In genomic region chr6:110776413-110776812, GRCh38 we compare ENCODE assay signal across 24 cellular contexts.
"Had no signal": no experiment of that assay in that cellular context is flagged by ENCODE, and none has a peak within 500 bp of the region (broad histone marks: within the 10 kb centered on the region; RNA-seq: fewer than 3 reads in every experiment).

No MANE protein-coding gene starts in this region.

- H3K36me3 ChIP-seq: ascending aorta had no signal

- H3K27me3 ChIP-seq: ascending aorta, body of pancreas had no signal

- H3K27ac ChIP-seq: ascending aorta, body of pancreas had no signal

- H3K4me1 ChIP-seq: body of pancreas had no signal

- H3K9me3 ChIP-seq: ascending aorta, body of pancreas had no signal

- DNase-seq: activated B cell treated with CpG ODN at 0.5 μM for 24 hours; activated CD4-positive, alpha-beta T cell treated with anti-CD3 and anti-CD28 coated beads for 1 hour; activated CD4-positive, alpha-beta T cell treated with anti-CD3 and anti-CD28 coated beads, Interleukin-2, amount 10 ng/mL, durations not matched to agents 24 days and 14 days; activated CD4-positive, alpha-beta T cell treated with anti-CD3 and anti-CD28 coated beads, Interleukin-2, amount 50 U/mL, for 48 hours; activated CD8-positive, alpha-beta memory T cell treated with anti-CD3 and anti-CD28 coated beads, Interleukin-2, amount 10 ng/mL, durations not matched to agents 7 days and 5 days; activated effector memory CD4-positive, alpha-beta T cell treated with Interleukin-2 at 50 U/mL for 16 hours; activated naive CD4-positive, alpha-beta T cell; activated T-cell treated with anti-CD3 and anti-CD28 coated beads, Interleukin-2, amount 50 U/mL, for 24 hours; amniotic stem cell; body of pancreas; central memory CD4-positive, alpha-beta T cell; Karpas-422; NCI-H1092; NCI-H1417; NCI-H1694; NCI-H2029 treated with DMSO at 0.1 percent for 48 hours; NCI-H446; NCI-H524; PC-3; SIG-M5; T-helper 2 cell; T1000 had no signal

- ATAC-seq: activated CD8-positive, alpha-beta memory T cell treated with anti-CD3 and anti-CD28 coated beads, Interleukin-2, amount 10 ng/mL, durations not matched to agents 7 days and 5 days; body of pancreas; K562; PC-3 had no signal

- H3K4me3 ChIP-seq: ascending aorta, body of pancreas, K562 had no signal
